ENCODE assay signal across 11 cellular contexts in the genomic region with DNA sequence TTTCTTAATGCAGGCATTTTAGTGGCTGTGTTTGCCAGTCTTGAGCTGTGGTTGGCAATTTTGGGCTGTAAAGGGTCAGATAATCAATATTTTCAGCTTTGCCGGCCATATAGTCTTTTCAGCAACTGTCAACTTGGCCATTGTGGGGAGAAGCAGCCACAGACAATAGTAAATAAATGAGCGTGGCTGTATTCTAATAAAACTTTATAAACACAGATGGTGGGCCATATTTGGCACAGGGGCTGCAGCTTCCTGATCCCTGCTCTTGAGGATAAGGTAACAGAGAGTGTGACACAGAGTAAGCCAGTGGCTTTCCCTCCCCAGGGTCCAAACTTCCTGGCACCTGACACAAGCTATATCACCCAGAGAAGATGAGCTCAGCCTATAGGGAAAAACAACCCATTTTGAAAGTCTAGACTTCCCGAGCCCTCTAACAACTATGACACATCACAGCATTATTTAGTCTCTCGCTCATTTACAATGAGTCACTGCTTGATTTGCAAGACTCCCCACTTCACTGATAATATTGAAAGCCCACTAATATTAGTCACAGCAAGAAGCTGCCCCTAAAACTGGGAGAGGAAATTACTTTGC.
A peak's percentile ranks its signal among the peaks of the same experiment; 100 is the strongest.
DNase-seq lines count a peak whose midpoint lies in the region; ATAC-seq and TF ChIP-seq lines count a peak whose summit lies in the region.
"Had no signal": no experiment of that assay in that cellular context is flagged by ENCODE, and none has a peak within 500 bp of the region (broad histone marks: within the 10 kb centered on the region; RNA-seq: fewer than 3 reads in every experiment).

No MANE protein-coding gene starts in this region.

- no peaks in the 10 kb centered on the region for H3K9me3 Mint-ChIP-seq in stimulated activated naive B cell treated with anti-CD40 and anti-IgM and Interleukin-4, amounts not matched to agents 10 μg/mL and 1 μg/mL and 100 μg/mL, for 72 hours

- H3K27ac Mint-ChIP-seq in stimulated activated naive B cell treated with anti-CD40 and anti-IgM and Interleukin-4, amounts not matched to agents 10 μg/mL and 1 μg/mL and 100 μg/mL, for 72 hours = no peak overlapping the region

- intact Hi-C loops in stomach (cut with DNase I; ENCODE audit: low total_unique reads) = no loop called here

- H3K4me1 Mint-ChIP-seq in stimulated activated naive B cell treated with anti-CD40 and anti-IgM and Interleukin-4, amounts not matched to agents 10 μg/mL and 1 μg/mL and 100 μg/mL, for 72 hours = no peaks in the 10 kb centered on the region

- TF ChIP-seq EP300 in stomach (IDR thresholded peaks at IDR 0.05) = no peak

- ATAC-seq in GM18508 (IDR thresholded peaks at IDR 0.05; ENCODE audit: insufficient read depth, unreplicated experiment) (peak; percentile 62), HG02588 (IDR thresholded peaks at IDR 0.05; ENCODE audit: unreplicated experiment) (peak; percentile 59), lung (ENCODE audit: insufficient read depth, low FRiP score) (peak; percentile 16)
- ATAC-seq in stimulated activated naive B cell treated with anti-CD40 and anti-IgM and Interleukin-4, amounts not matched to agents 10 μg/mL and 1 μg/mL and 100 μg/mL, for 72 hours (replicated peaks) = no peak
- ATAC-seq: pancreas had no signal

- H3K4me1 ChIP-seq in SJSA1 (replicated peaks) (peaks cover 11% of the 10 kb centered on the region), lung (ENCODE audit: control insufficient read depth in 2 of 2, insufficient read depth in 2 of 2, low read length in 2 of 2) (no peaks in the 10 kb centered on the region), stomach (no peaks in the 10 kb centered on the region)
- H3K4me1 ChIP-seq: pancreas had no signal

- no peaks in the 10 kb centered on the region for H3K27me3 ChIP-seq in SJSA1 (replicated peaks)
- H3K27me3 ChIP-seq in lung (ENCODE audit: control insufficient read depth, insufficient read depth) = no peaks in the 10 kb centered on the region
- no peaks in the 10 kb centered on the region for H3K27me3 ChIP-seq in stomach
- H3K27me3 ChIP-seq: pancreas had no signal

- peak; percentile 47 to 73 for DNase-seq in SJSA1 (ENCODE audit: low read depth in 1 of 2, low spot score in 2 of 2)
- no peak for DNase-seq in lung (ENCODE audit: low spot score)
- DNase-seq in SK-N-DZ (ENCODE audit: low spot score) = no peak
- DNase-seq in stimulated activated naive B cell treated with anti-CD40 and anti-IgM and Interleukin-4, amounts not matched to agents 10 μg/mL and 1 μg/mL and 100 μg/mL, for 72 hours = no peak
- no peak for DNase-seq in stomach
- DNase-seq in activated CD4-positive, CD25-positive, alpha-beta regulatory T cell (lab: John Stamatoyannopoulos, UW) = no peak
- DNase-seq: H7, pancreas, Right ventricle myocardium superior had no signal

- H3K36me3 ChIP-seq in SJSA1 (no peaks in the 10 kb centered on the region), lung (ENCODE audit: control insufficient read depth in 2 of 2, insufficient read depth in 2 of 2, low read length in 2 of 2) (no peaks in the 10 kb centered on the region), stomach (no peaks in the 10 kb centered on the region)
- H3K36me3 ChIP-seq: pancreas had no signal

- H3K27me3 Mint-ChIP-seq in stimulated activated naive B cell treated with anti-CD40 and anti-IgM and Interleukin-4, amounts not matched to agents 10 μg/mL and 1 μg/mL and 100 μg/mL, for 72 hours = peaks cover 0 to 8% of the 10 kb centered on the region in 2 donors

- no peak for TF ChIP-seq CTCF in lung (IDR thresholded peaks at IDR 0.05; ENCODE audit: control extremely low read depth, extremely low read depth)
- no peak for TF ChIP-seq CTCF in stomach (IDR thresholded peaks at IDR 0.05)

- no peak for TF ChIP-seq POLR2A in stomach (IDR thresholded peaks at IDR 0.05)

- H3K36me3 Mint-ChIP-seq in stimulated activated naive B cell treated with anti-CD40 and anti-IgM and Interleukin-4, amounts not matched to agents 10 μg/mL and 1 μg/mL and 100 μg/mL, for 72 hours = no peaks in the 10 kb centered on the region

- H3K27ac ChIP-seq in SJSA1 (peak overlapping the region; percentile 1; the same call in 1 of the 2 replicates), lung (ENCODE audit: low read depth in 1 of 2, low read length in 1 of 2) (no peak overlapping the region), stomach (no peak overlapping the region)
- H3K27ac ChIP-seq: pancreas had no signal

- H3K4me3 ChIP-seq in SJSA1 (no peak overlapping the region), lung (no peak overlapping the region), stomach (no peak overlapping the region)
- H3K4me3 ChIP-seq: pancreas had no signal

- H3K9me3 ChIP-seq in SJSA1 (replicated peaks) (no peaks in the 10 kb centered on the region), lung (ENCODE audit: control insufficient read depth in 2 of 2, insufficient read depth in 1 of 2, low read length in 1 of 2) (no peaks in the 10 kb centered on the region), stomach (no peaks in the 10 kb centered on the region)
- H3K9me3 ChIP-seq: pancreas had no signal

- 66 to 81% methylated on average over 4 of the region's 4 CpGs for WGBS in lung, 2 donors
- 37 to 53% (median 46%) methylated on average over 4 of the region's 4 CpGs for WGBS in stomach, 5 donors

- no peak overlapping the region for H3K4me3 Mint-ChIP-seq in stimulated activated naive B cell treated with anti-CD40 and anti-IgM and Interleukin-4, amounts not matched to agents 10 μg/mL and 1 μg/mL and 100 μg/mL, for 72 hours

Comparison
In these comparisons a context has a peak if more than half of its experiments do, and no peak if none do; other contexts are left out.
1. ATAC-seq: peak in GM18508 (single experiment), HG02588 (single experiment) and lung (single experiment); none in stimulated activated naive B cell treated with anti-CD40 and anti-IgM and Interleukin-4, amounts not matched to agents 10 μg/mL and 1 μg/mL and 100 μg/mL, for 72 hours (0 of 2).
2. DNase-seq: peak in SJSA1 (2 of 2); none in lung (single experiment), SK-N-DZ (single experiment), stimulated activated naive B cell treated with anti-CD40 and anti-IgM and Interleukin-4, amounts not matched to agents 10 μg/mL and 1 μg/mL and 100 μg/mL, for 72 hours (single experiment), stomach (single experiment) and activated CD4-positive, CD25-positive, alpha-beta regulatory T cell (0 of 4).